ENCODE assay signal across 1 cellular context in the genomic region with DNA sequence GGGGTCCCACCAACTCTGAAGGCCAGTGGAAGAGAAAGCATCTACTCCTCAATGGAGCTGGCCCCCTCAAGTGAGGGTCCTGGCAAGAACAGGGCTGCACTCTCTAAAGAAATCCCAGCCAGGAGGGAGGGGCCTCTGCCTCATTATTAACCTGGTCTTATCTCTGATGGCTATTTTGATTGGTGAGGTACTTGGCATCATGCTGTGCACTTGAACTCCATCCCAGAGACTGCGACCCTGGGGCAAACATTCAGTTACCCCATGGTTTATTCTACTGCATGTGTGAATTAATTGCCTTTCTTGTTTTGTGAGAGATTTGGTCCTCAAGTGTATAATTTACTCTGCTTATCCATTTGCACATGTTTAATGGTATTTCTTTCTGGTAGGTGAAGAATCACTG.
TF ChIP-seq lines count a peak whose summit lies in the region.

No MANE protein-coding gene starts in this region.

TF ChIP-seq in GM23338, 12 proteins besides CTCF, POLR2A, EP300 and RAD21 (continued from another document):
- TF ChIP-seq, protein P1, sequence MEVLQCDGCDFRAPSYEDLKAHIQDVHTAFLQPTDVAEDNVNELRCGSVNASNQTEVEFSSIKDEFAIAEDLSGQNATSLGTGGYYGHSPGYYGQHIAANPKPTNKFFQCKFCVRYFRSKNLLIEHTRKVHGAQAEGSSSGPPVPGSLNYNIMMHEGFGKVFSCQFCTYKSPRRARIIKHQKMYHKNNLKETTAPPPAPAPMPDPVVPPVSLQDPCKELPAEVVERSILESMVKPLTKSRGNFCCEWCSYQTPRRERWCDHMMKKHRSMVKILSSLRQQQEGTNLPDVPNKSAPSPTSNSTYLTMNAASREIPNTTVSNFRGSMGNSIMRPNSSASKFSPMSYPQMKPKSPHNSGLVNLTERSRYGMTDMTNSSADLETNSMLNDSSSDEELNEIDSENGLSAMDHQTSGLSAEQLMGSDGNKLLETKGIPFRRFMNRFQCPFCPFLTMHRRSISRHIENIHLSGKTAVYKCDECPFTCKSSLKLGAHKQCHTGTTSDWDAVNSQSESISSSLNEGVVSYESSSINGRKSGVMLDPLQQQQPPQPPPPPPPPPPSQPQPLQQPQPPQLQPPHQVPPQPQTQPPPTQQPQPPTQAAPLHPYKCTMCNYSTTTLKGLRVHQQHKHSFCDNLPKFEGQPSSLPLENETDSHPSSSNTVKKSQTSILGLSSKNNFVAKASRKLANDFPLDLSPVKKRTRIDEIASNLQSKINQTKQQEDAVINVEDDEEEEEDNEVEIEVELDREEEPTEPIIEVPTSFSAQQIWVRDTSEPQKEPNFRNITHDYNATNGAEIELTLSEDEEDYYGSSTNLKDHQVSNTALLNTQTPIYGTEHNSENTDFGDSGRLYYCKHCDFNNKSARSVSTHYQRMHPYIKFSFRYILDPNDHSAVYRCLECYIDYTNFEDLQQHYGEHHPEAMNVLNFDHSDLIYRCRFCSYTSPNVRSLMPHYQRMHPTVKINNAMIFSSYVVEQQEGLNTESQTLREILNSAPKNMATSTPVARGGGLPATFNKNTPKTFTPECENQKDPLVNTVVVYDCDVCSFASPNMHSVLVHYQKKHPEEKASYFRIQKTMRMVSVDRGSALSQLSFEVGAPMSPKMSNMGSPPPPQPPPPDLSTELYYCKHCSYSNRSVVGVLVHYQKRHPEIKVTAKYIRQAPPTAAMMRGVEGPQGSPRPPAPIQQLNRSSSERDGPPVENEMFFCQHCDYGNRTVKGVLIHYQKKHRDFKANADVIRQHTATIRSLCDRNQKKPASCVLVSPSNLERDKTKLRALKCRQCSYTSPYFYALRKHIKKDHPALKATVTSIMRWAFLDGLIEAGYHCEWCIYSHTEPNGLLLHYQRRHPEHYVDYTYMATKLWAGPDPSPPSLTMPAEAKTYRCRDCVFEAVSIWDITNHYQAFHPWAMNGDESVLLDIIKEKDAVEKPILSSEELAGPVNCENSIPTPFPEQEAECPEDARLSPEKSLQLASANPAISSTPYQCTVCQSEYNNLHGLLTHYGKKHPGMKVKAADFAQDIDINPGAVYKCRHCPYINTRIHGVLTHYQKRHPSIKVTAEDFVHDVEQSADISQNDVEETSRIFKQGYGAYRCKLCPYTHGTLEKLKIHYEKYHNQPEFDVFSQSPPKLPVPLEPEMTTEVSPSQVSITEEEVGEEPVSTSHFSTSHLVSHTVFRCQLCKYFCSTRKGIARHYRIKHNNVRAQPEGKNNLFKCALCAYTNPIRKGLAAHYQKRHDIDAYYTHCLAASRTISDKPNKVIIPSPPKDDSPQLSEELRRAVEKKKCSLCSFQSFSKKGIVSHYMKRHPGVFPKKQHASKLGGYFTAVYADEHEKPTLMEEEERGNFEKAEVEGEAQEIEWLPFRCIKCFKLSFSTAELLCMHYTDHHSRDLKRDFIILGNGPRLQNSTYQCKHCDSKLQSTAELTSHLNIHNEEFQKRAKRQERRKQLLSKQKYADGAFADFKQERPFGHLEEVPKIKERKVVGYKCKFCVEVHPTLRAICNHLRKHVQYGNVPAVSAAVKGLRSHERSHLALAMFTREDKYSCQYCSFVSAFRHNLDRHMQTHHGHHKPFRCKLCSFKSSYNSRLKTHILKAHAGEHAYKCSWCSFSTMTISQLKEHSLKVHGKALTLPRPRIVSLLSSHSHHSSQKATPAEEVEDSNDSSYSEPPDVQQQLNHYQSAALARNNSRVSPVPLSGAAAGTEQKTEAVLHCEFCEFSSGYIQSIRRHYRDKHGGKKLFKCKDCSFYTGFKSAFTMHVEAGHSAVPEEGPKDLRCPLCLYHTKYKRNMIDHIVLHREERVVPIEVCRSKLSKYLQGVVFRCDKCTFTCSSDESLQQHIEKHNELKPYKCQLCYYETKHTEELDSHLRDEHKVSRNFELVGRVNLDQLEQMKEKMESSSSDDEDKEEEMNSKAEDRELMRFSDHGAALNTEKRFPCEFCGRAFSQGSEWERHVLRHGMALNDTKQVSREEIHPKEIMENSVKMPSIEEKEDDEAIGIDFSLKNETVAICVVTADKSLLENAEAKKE (CRISPR knock-in tag; IDR thresholded peaks at IDR 0.05) = no peak
- TF ChIP-seq JUNB (IDR thresholded peaks at IDR 0.05; ENCODE audit: unreplicated experiment) (no peak), EZH2phosphoT487 (IDR thresholded peaks at IDR 0.05; ENCODE audit: unreplicated experiment) (no peak), CREB1 (CRISPR knock-in tag; IDR thresholded peaks at IDR 0.05; ENCODE audit: low read depth) (no peak), ZNF114 (CRISPR knock-in tag; IDR thresholded peaks at IDR 0.05) (no peak), NANOG (IDR thresholded peaks at IDR 0.05; ENCODE audit: borderline replicate concordance) (no peak), EZH2 (IDR thresholded peaks at IDR 0.05; ENCODE audit: low read depth, unreplicated experiment) (no peak), POLR2AphosphoS5 (IDR thresholded peaks at IDR 0.05; ENCODE audit: low read depth) (no peak)
- TF ChIP-seq, protein P2, sequence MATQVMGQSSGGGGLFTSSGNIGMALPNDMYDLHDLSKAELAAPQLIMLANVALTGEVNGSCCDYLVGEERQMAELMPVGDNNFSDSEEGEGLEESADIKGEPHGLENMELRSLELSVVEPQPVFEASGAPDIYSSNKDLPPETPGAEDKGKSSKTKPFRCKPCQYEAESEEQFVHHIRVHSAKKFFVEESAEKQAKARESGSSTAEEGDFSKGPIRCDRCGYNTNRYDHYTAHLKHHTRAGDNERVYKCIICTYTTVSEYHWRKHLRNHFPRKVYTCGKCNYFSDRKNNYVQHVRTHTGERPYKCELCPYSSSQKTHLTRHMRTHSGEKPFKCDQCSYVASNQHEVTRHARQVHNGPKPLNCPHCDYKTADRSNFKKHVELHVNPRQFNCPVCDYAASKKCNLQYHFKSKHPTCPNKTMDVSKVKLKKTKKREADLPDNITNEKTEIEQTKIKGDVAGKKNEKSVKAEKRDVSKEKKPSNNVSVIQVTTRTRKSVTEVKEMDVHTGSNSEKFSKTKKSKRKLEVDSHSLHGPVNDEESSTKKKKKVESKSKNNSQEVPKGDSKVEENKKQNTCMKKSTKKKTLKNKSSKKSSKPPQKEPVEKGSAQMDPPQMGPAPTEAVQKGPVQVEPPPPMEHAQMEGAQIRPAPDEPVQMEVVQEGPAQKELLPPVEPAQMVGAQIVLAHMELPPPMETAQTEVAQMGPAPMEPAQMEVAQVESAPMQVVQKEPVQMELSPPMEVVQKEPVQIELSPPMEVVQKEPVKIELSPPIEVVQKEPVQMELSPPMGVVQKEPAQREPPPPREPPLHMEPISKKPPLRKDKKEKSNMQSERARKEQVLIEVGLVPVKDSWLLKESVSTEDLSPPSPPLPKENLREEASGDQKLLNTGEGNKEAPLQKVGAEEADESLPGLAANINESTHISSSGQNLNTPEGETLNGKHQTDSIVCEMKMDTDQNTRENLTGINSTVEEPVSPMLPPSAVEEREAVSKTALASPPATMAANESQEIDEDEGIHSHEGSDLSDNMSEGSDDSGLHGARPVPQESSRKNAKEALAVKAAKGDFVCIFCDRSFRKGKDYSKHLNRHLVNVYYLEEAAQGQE (IDR thresholded peaks at IDR 0.05; ENCODE audit: unreplicated experiment) = no peak
- TF ChIP-seq, protein P3, sequence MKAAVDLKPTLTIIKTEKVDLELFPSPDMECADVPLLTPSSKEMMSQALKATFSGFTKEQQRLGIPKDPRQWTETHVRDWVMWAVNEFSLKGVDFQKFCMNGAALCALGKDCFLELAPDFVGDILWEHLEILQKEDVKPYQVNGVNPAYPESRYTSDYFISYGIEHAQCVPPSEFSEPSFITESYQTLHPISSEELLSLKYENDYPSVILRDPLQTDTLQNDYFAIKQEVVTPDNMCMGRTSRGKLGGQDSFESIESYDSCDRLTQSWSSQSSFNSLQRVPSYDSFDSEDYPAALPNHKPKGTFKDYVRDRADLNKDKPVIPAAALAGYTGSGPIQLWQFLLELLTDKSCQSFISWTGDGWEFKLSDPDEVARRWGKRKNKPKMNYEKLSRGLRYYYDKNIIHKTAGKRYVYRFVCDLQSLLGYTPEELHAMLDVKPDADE (IDR thresholded peaks at IDR 0.05) = no peak
